32 cellular contexts compared by ENCODE assay signal in the genomic region with DNA sequence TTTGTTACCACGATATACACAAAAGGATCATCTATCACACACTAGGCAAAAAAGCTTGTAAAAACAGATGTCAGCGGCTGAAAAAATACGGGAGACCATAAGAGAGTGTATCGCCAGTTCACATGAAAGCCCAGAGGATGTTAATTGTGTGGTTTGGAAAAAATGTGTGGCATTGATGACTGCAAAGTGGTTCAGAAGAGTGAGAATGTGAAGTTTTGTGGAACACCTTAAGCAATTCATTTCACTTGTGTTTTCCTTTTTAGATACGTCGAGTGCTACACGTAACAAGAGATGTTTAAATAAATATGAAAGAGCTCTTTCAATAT.
A peak's percentile ranks its signal among the peaks of the same experiment; 100 is the strongest.
DNase-seq lines count a peak whose midpoint lies in the region; ATAC-seq, FAIRE-seq and TF ChIP-seq lines count a peak whose summit lies in the region.
"Had no signal": no experiment of that assay in that cellular context is flagged by ENCODE, and none has a peak within 500 bp of the region (broad histone marks: within the 10 kb centered on the region; RNA-seq: fewer than 3 reads in every experiment).

No MANE protein-coding gene starts in this region.

- FAIRE-seq in frontal cortex (lab: Jason Lieb, UNC): no peak
- FAIRE-seq: HTR-8/SVneo, islet of Langerhans had no signal

- TF ChIP-seq CTCF in choroid plexus epithelial cell (conservative IDR thresholded peaks at IDR 0.05; ENCODE audit: low read depth, low read length) (no peak), kidney epithelial cell (IDR thresholded peaks at IDR 0.05; ENCODE audit: insufficient read depth, low read length, poor library complexity, severe bottlenecking) (no peak), smooth muscle cell (IDR thresholded peaks at IDR 0.05; ENCODE audit: borderline replicate concordance, insufficient read depth, poor library complexity, severe bottlenecking) (no peak)

- ATAC-seq in HG03571 (IDR thresholded peaks at IDR 0.05; ENCODE audit: unreplicated experiment): no peak
- ATAC-seq: activated CD8-positive, alpha-beta T cell treated with anti-CD3 and anti-CD28 coated beads for 36 hours; activated T-helper 17 cell treated with anti-CD3 and anti-CD28 coated beads, Interleukin-2, amount 50 U/mL, for 72 hours; left ventricle myocardium superior; psoas muscle; stimulated activated naive B cell treated with anti-CD40 and anti-IgM and Interleukin-4, amounts not matched to agents 10 μg/mL and 1 μg/mL and 100 μg/mL, for 72 hours had no signal

- H3K27ac ChIP-seq in smooth muscle cell (ENCODE audit: low read depth): peak overlapping the region; percentile 23
- H3K27ac ChIP-seq: 22Rv1, adrenal gland, neutrophil, Peyer's patch, psoas muscle had no signal

- no peaks in the 10 kb centered on the region for H3K4me1 ChIP-seq in smooth muscle cell (ENCODE audit: low read depth)
- H3K4me1 ChIP-seq: adrenal gland, Peyer's patch, psoas muscle, upper lobe of left lung had no signal

- no peaks in the 10 kb centered on the region for H3K27me3 ChIP-seq in kidney epithelial cell (ENCODE audit: control insufficient read depth, insufficient read depth, low read length)
- H3K27me3 ChIP-seq in smooth muscle cell (ENCODE audit: low read depth): peaks cover 19% of the 10 kb centered on the region
- H3K27me3 ChIP-seq: adrenal gland, Peyer's patch, upper lobe of left lung had no signal

- peak overlapping the region; percentile 52 for H3K4me2 ChIP-seq in smooth muscle cell

- no peak overlapping the region for H2AFZ ChIP-seq in smooth muscle cell (ENCODE audit: low read depth)

- WGBS in smooth muscle cell (ENCODE audit: low lambda C conversion rate): 39% methylated on average over 7 of the region's 7 CpGs

- DNase-seq in DMS79 treated with DMSO at 0.1 percent for 48 hours (lab: John Stamatoyannopoulos, UW): peak; percentile 63
- DNase-seq in DMS79 (lab: John Stamatoyannopoulos, UW): no peak
- DNase-seq in choroid plexus epithelial cell (ENCODE audit: low read depth): peak; percentile 41
- DNase-seq in kidney epithelial cell (ENCODE audit: low read depth): peak; percentile 50
- no peak for DNase-seq in smooth muscle cell (lab: John Stamatoyannopoulos, UW; ENCODE audit: unreplicated experiment)
- DNase-seq in AG20443 (ENCODE audit: low spot score): no peak
- DNase-seq in frontal cortex (ENCODE audit: low spot score in 2 of 2): no peak
- DNase-seq: activated CD8-positive, alpha-beta T cell treated with anti-CD3 and anti-CD28 coated beads for 36 hours; activated naive CD4-positive, alpha-beta T cell treated with anti-CD3 and anti-CD28 coated beads, Interleukin-2, amount 10 ng/mL, durations not matched to agents 7 days and 5 days; adrenal gland; C1 segment of cervical spinal cord; COR-L47; DND-41; GOT3; left ventricle myocardium superior; midbrain; naive B cell; NCI-H1105; NCI-H187; NCI-H446; NCI-H774; Peyer's patch; psoas muscle; stimulated activated naive B cell treated with anti-CD40 and anti-IgM and Interleukin-4, amounts not matched to agents 10 μg/mL and 1 μg/mL and 100 μg/mL, for 72 hours; substantia nigra; upper lobe of left lung had no signal

- H3K4me3 ChIP-seq in choroid plexus epithelial cell (ENCODE audit: low read depth, low read length) (no peak overlapping the region), kidney epithelial cell (ENCODE audit: low read depth, low read length) (no peak overlapping the region), smooth muscle cell (no peak overlapping the region)
- H3K4me3 ChIP-seq: adrenal gland, Peyer's patch, psoas muscle, upper lobe of left lung had no signal

- no peaks in the 10 kb centered on the region for H4K20me1 ChIP-seq in smooth muscle cell (ENCODE audit: low read depth)

- no peaks in the 10 kb centered on the region for H3F3A ChIP-seq in smooth muscle cell (ENCODE audit: low read depth)

- no peaks in the 10 kb centered on the region for H3K79me2 ChIP-seq in smooth muscle cell (ENCODE audit: low read depth)

- H3K9ac ChIP-seq in smooth muscle cell (ENCODE audit: low read depth): no peak overlapping the region

- no peaks in the 10 kb centered on the region for H3K9me3 ChIP-seq in smooth muscle cell (replicated peaks; ENCODE audit: low read depth)
- H3K9me3 ChIP-seq: adrenal gland, neutrophil, Peyer's patch, psoas muscle, upper lobe of left lung had no signal

- H3K36me3 ChIP-seq in kidney epithelial cell (ENCODE audit: control insufficient read depth, insufficient read depth, low read length) (no peaks in the 10 kb centered on the region), smooth muscle cell (ENCODE audit: low read depth) (no peaks in the 10 kb centered on the region)
- H3K36me3 ChIP-seq: adrenal gland, neutrophil, Peyer's patch, upper lobe of left lung had no signal

Comparison
In these comparisons a context has a peak if more than half of its experiments do, and no peak if none do; other contexts are left out.
1. DNase-seq: peak in DMS79 treated with DMSO at 0.1 percent for 48 hours (single experiment), choroid plexus epithelial cell (single experiment) and kidney epithelial cell (single experiment); none in DMS79 (single experiment), smooth muscle cell (single experiment), AG20443 (single experiment) and frontal cortex (0 of 2).